Comparison of ENCODE assay signal across 22 cellular contexts in genomic region chr18:58586886-58587285, GRCh38. TPM values are rescaled to one million over a fixed set of nuclear protein-coding genes. Genes with fewer than 3 reads are reported as not detected.
"Had no signal": no experiment of that assay in that cellular context is flagged by ENCODE, and none has a peak within 500 bp of the region (broad histone marks: within the 10 kb centered on the region; RNA-seq: fewer than 3 reads in every experiment).

No MANE protein-coding gene starts in this region.

- H3K4me2 ChIP-seq: SK-N-SH had no signal

- DNase-seq: KBM-7; MV-4-11; NCI-H1048; NCI-H1105; NCI-H1417; NCI-H1436 treated with DMSO at 0.1 percent for 48 hours; NCI-H1694; NCI-H187 treated with DMSO at 0.1 percent for 48 hours; NCI-H2029 treated with DMSO at 0.1 percent for 48 hours; NCI-H2171 treated with DMSO at 0.1 percent for 48 hours; NCI-H524; NCI-H69; NCI-H774; NK-92 treated with Interleukin-12 subunit alpha and Interleukin-12 subunit beta, amount 100 ng/mL, for 24 hours; PC-3; SHP77; SK-N-SH; SW 1271 had no signal

- H3K27ac ChIP-seq: RWPE1 had no signal

- H3K9ac ChIP-seq: SK-N-SH had no signal

- ATAC-seq: Panc1, PC-3 had no signal

RNA-seq across cellular contexts. Expression of gene ALPK2, which starts 42.0 kb away (rescaled TPM):
- total RNA-seq: OCI-LY7, SK-MEL-5 had no signal
